Comparison of ENCODE assay signal across 8 cellular contexts in genomic region chr1:248618878-248619277, GRCh38. TPM values are rescaled to one million over a fixed set of nuclear protein-coding genes. Genes with fewer than 3 reads are reported as not detected.
DNase-seq lines count a peak whose midpoint lies in the region; ATAC-seq and TF ChIP-seq lines count a peak whose summit lies in the region.

No MANE protein-coding gene starts in this region.

- H3K4me3 ChIP-seq in cardiac fibroblast (replicated peaks in 1 of 2; ENCODE audit: low read depth in 2 of 2, low read length in 2 of 2) (no peak overlapping the region), upper lobe of left lung (no peak overlapping the region)

- 4 to 10% methylated on average over 3 of the region's 3 CpGs for WGBS in upper lobe of left lung, 2 donors

- TF ChIP-seq EP300 in upper lobe of left lung (IDR thresholded peaks at IDR 0.05), result no peak

- TF ChIP-seq POLR2A in upper lobe of left lung (IDR thresholded peaks at IDR 0.05), result no peak

- H3K4me1 ChIP-seq in upper lobe of left lung, result no peaks in the 10 kb centered on the region

- H3K9me3 ChIP-seq in upper lobe of left lung, result no peaks in the 10 kb centered on the region

- peak; percentile 84 for DNase-seq in DMS153 treated with DMSO at 0.1 percent for 48 hours (lab: John Stamatoyannopoulos, UW; ENCODE audit: unreplicated experiment)
- peak; percentile 58 for DNase-seq in HT-29 (ENCODE audit: low spot score)
- DNase-seq in T follicular helper cell (ENCODE audit: low read depth), result peak; percentile 13
- DNase-seq in cardiac fibroblast (ENCODE audit: low read depth in 2 of 2), result peak; percentile 52 to 75
- DNase-seq in myocyte (ENCODE audit: low read depth), result peak; percentile 72
- peak in 1 of 2 donors; percentile 50 for DNase-seq in upper lobe of left lung

- peak in 1 of 2 donors; percentile 58 for ATAC-seq in upper lobe of left lung (ENCODE audit: low FRiP score in 2 of 2)
- ATAC-seq in GM19023 (IDR thresholded peaks at IDR 0.05; ENCODE audit: unreplicated experiment), result no peak
- ATAC-seq in GM21360 (IDR thresholded peaks at IDR 0.05; ENCODE audit: unreplicated experiment), result no peak

- TF ChIP-seq CTCF in cardiac fibroblast (IDR thresholded peaks at IDR 0.05; ENCODE audit: low read depth, low read length) (peak; percentile 69), upper lobe of left lung (IDR thresholded peaks at IDR 0.05) (peak; percentile 16 to 49 (median 46))

- H3K27ac ChIP-seq in upper lobe of left lung, result no peak overlapping the region

- H3K36me3 ChIP-seq in upper lobe of left lung, result no peaks in the 10 kb centered on the region

- H3K27me3 ChIP-seq in upper lobe of left lung, result no peaks in the 10 kb centered on the region

RNA-seq across cellular contexts. Expression of gene OR2T11, which starts 16.0 kb away (rescaled TPM):
- not detected in 2 replicates for total RNA-seq in HT-29 (2014; rRNA removed; shearing (Covaris generic))
- total RNA-seq in myocyte (not detected in 2 replicates), upper lobe of left lung (1 to 10 TPM in 1 of 6 donors, not detected in 5; 1.8 TPM)
- not detected for polyA plus RNA-seq in myocyte (2012)

RNA-seq across cellular contexts. Expression of gene OR2T10, which starts 21.4 kb away (rescaled TPM):
- total RNA-seq in HT-29 (2014; rRNA removed; shearing (Covaris generic)), result not detected in 2 replicates
- total RNA-seq in myocyte (not detected in 2 replicates), upper lobe of left lung (not detected)
- polyA plus RNA-seq in myocyte (2012), result not detected

RNA-seq across cellular contexts. Expression of gene OR2T35, which starts 26.2 kb away (rescaled TPM):
- total RNA-seq in HT-29 (2014; rRNA removed; shearing (Covaris generic)), result not detected in 2 replicates
- total RNA-seq in myocyte (not detected in 2 replicates), upper lobe of left lung (not detected)
- polyA plus RNA-seq in myocyte (2012), result not detected

RNA-seq across cellular contexts. Expression of gene OR2T27, which starts 36.5 kb away (rescaled TPM):
- not detected in 2 replicates for total RNA-seq in HT-29 (2014; rRNA removed; shearing (Covaris generic))
- not detected in 2 replicates for total RNA-seq in myocyte
- polyA plus RNA-seq in myocyte (2012), result not detected
- not detected for total RNA-seq in upper lobe of left lung

RNA-seq across cellular contexts. Expression of gene OR2T34, which starts 44.3 kb away (rescaled TPM):
- not detected in 2 replicates for total RNA-seq in HT-29 (2014; rRNA removed; shearing (Covaris generic))
- total RNA-seq in myocyte (not detected in 2 replicates), upper lobe of left lung (not detected)
- not detected for polyA plus RNA-seq in myocyte (2012)
